Comparison of ENCODE assay signal across 8 cellular contexts in genomic region chr5:159916841-159917761, GRCh38. TPM values are rescaled to one million over a fixed set of nuclear protein-coding genes. Genes with fewer than 3 reads are reported as not detected.
DNase-seq lines count a peak whose midpoint lies in the region; ATAC-seq and TF ChIP-seq lines count a peak whose summit lies in the region.

No MANE protein-coding gene starts in this region.

- H3K27me3 ChIP-seq in adrenal gland = peaks cover 6% of the 10 kb centered on the region
- H3K27me3 ChIP-seq in iPS-20b (ENCODE audit: insufficient read depth, low read length) = peaks cover 70% of the 10 kb centered on the region

- no peak for TF ChIP-seq POLR2A in adrenal gland (IDR thresholded peaks at IDR 0.05)

- H3K27ac ChIP-seq in adrenal gland (peak overlapping the region in 3 of 5 donors; percentile 57 to 88 (median 61)), iPS-20b (ENCODE audit: low read length) (no peak overlapping the region)

- H3K27me3 Mint-ChIP-seq in stimulated activated naive B cell treated with anti-CD40 and anti-IgM and Interleukin-4, amounts not matched to agents 10 μg/mL and 1 μg/mL and 100 μg/mL, for 72 hours = peaks cover 60 to 66% of the 10 kb centered on the region in 2 donors

- H3K9me3 ChIP-seq in adrenal gland (replicated peaks in 1 of 3) (no peaks in the 10 kb centered on the region), iPS-20b (ENCODE audit: insufficient read depth, low read depth, low read length) (no peaks in the 10 kb centered on the region)

- WGBS in adrenal gland, 4 donors = 83 to 89% (median 86%) methylated on average over 22 to 36 of the region's 36 CpGs

- H3K9me3 Mint-ChIP-seq in stimulated activated naive B cell treated with anti-CD40 and anti-IgM and Interleukin-4, amounts not matched to agents 10 μg/mL and 1 μg/mL and 100 μg/mL, for 72 hours = no peaks in the 10 kb centered on the region

- no peak overlapping the region for H3K27ac Mint-ChIP-seq in stimulated activated naive B cell treated with anti-CD40 and anti-IgM and Interleukin-4, amounts not matched to agents 10 μg/mL and 1 μg/mL and 100 μg/mL, for 72 hours

- no peak overlapping the region for H3K9ac ChIP-seq in iPS-20b (ENCODE audit: low read depth, low read length)

- H3K4me3 Mint-ChIP-seq in stimulated activated naive B cell treated with anti-CD40 and anti-IgM and Interleukin-4, amounts not matched to agents 10 μg/mL and 1 μg/mL and 100 μg/mL, for 72 hours = peak overlapping the region; percentile 63 to 75

- H3K36me3 Mint-ChIP-seq in stimulated activated naive B cell treated with anti-CD40 and anti-IgM and Interleukin-4, amounts not matched to agents 10 μg/mL and 1 μg/mL and 100 μg/mL, for 72 hours = no peaks in the 10 kb centered on the region

- peaks cover 10 to 20% of the 10 kb centered on the region in 2 donors for H3K4me1 Mint-ChIP-seq in stimulated activated naive B cell treated with anti-CD40 and anti-IgM and Interleukin-4, amounts not matched to agents 10 μg/mL and 1 μg/mL and 100 μg/mL, for 72 hours

- intact Hi-C loops in adrenal gland (cut with DNase I) = loop anchor here (5.0 to 10.0 kb wide), 3 partner anchors 400 to 475 kb away; no protein-coding TSS in a partner anchor

- no peak for TF ChIP-seq CTCF in HFF-Myc (IDR thresholded peaks at IDR 0.05; ENCODE audit: low read depth, low read length, missing control alignments)
- no peak for TF ChIP-seq CTCF in adrenal gland (IDR thresholded peaks at IDR 0.05)

- H3K36me3 ChIP-seq in adrenal gland (replicated peaks in 1 of 2) (no peaks in the 10 kb centered on the region), iPS-20b (ENCODE audit: insufficient read depth, low read depth, low read length) (no peaks in the 10 kb centered on the region)

- no peak for ATAC-seq in stimulated activated naive B cell treated with anti-CD40 and anti-IgM and Interleukin-4, amounts not matched to agents 10 μg/mL and 1 μg/mL and 100 μg/mL, for 72 hours (replicated peaks)

- DNase-seq in HFF-Myc (ENCODE audit: extremely low read depth, low read depth) = no peak
- peak in 1 of 7 donors; percentile 18 for DNase-seq in adrenal gland
- DNase-seq in stimulated activated naive B cell treated with anti-CD40 and anti-IgM and Interleukin-4, amounts not matched to agents 10 μg/mL and 1 μg/mL and 100 μg/mL, for 72 hours = no peak
- no peak for DNase-seq in NCI-H1092 treated with DMSO at 0.1 percent for 48 hours (lab: John Stamatoyannopoulos, UW)
- no peak for DNase-seq in NCI-H2107 treated with DMSO at 0.1 percent for 48 hours (lab: John Stamatoyannopoulos, UW; ENCODE audit: unreplicated experiment)
- no peak for DNase-seq in OCI-M2 (lab: John Stamatoyannopoulos, UW; ENCODE audit: unreplicated experiment)
- DNase-seq in COLO668 (lab: John Stamatoyannopoulos, UW; ENCODE audit: unreplicated experiment) = no peak

- H3K4me3 ChIP-seq in HFF-Myc (replicated peaks; ENCODE audit: low read depth, low read length) = peak overlapping the region; percentile 27
- peak overlapping the region in 2 of 4 donors; percentile 3 to 48 for H3K4me3 ChIP-seq in adrenal gland
- peak overlapping the region; percentile 81; the same call in 1 of the 2 replicates for H3K4me3 ChIP-seq in iPS-20b (ENCODE audit: low read length)

- peaks cover 9 to 20% of the 10 kb centered on the region in 2 donors for H3K4me1 ChIP-seq in adrenal gland (replicated peaks in 1 of 2)
- H3K4me1 ChIP-seq in iPS-20b (ENCODE audit: insufficient read depth, low read length) = no peaks in the 10 kb centered on the region

RNA-seq across cellular contexts. Expression of gene ADRA1B, which starts 0.8 kb away (rescaled TPM):
- 10 to 100 TPM in 1 of 8 donors, 1 to 10 TPM in 7; 1.5 to 12.1 (median 5.0) TPM for total RNA-seq in adrenal gland
- polyA plus RNA-seq in adrenal gland = 1 to 10 TPM in 2 of 3 donors, under 1 TPM in 1; 0.67 to 1.8 (median 1.6) TPM
